In genomic region chr11:61627831-61628753, GRCh38 we compare ENCODE assay signal across 8 cellular contexts. TPM values are rescaled to one million over a fixed set of nuclear protein-coding genes. Genes with fewer than 3 reads are reported as not detected.
DNase-seq lines count a peak whose midpoint lies in the region; ATAC-seq and TF ChIP-seq lines count a peak whose summit lies in the region.

No MANE protein-coding gene starts in this region.

- TF ChIP-seq CTCF in WI38 (IDR thresholded peaks at IDR 0.05; ENCODE audit: low read depth, low read length) (peak; percentile 92), mucosa of descending colon (IDR thresholded peaks at IDR 0.05) (peak; percentile 81)

- no peaks in the 10 kb centered on the region for H3K36me3 ChIP-seq in mucosa of descending colon (ENCODE audit: low read depth)

- ATAC-seq in mucosa of descending colon (peak; percentile 83), HG02642 (IDR thresholded peaks at IDR 0.05; ENCODE audit: poor library complexity, unreplicated experiment) (no peak)

- DNase-seq in SIG-M5 treated with dmso at 0.1 percent for 504 hours (lab: John Stamatoyannopoulos, UW; ENCODE audit: unreplicated experiment), result peak; percentile 45
- DNase-seq in SIG-M5 (lab: John Stamatoyannopoulos, UW), result no peak
- peak; percentile 22 for DNase-seq in NCI-H1105 treated with DMSO at 0.1 percent for 48 hours (lab: John Stamatoyannopoulos, UW)
- peak; percentile 53 for DNase-seq in epidermal melanocyte (ENCODE audit: insufficient read length, low spot score)
- DNase-seq in mucosa of descending colon, result peak in 2 of 3 donors; percentile 77 to 81
- DNase-seq in ureter (ENCODE audit: low spot score), result peak; percentile 58

- H3K4me1 ChIP-seq in mucosa of descending colon (ENCODE audit: low read depth), result peaks cover 7% of the 10 kb centered on the region

- intact Hi-C loops in mucosa of descending colon (cut with DNase I, micrococcal nuclease), result loop anchor here in 1 of 2 donors (5.0 kb wide), 1 partner anchor 46 kb away; the partner anchor contains the start of gene SYT7

- no peaks in the 10 kb centered on the region for H3K9me3 ChIP-seq in mucosa of descending colon

- H3K4me3 ChIP-seq in WI38 (ENCODE audit: low read depth, low read length), result no peak overlapping the region
- no peak overlapping the region for H3K4me3 ChIP-seq in mucosa of descending colon

RNA-seq across cellular contexts. Expression of gene SYT7, which starts 47.2 kb away (rescaled TPM):
- total RNA-seq in mucosa of descending colon (10 to 100 TPM in 2 of 3 donors, 1 to 10 TPM in 1; 8.2 to 19.7 (median 19.0) TPM), ureter (6.7 TPM)

RNA-seq across cellular contexts. Expression of gene DAGLA, which starts 52.1 kb away (rescaled TPM):
- total RNA-seq in mucosa of descending colon (10 to 100 TPM in 2 of 3 donors, 1 to 10 TPM in 1; 7.2 to 12.0 (median 11.9) TPM), ureter (2.7 TPM)
